8 cellular contexts compared by ENCODE assay signal in the genomic region with DNA sequence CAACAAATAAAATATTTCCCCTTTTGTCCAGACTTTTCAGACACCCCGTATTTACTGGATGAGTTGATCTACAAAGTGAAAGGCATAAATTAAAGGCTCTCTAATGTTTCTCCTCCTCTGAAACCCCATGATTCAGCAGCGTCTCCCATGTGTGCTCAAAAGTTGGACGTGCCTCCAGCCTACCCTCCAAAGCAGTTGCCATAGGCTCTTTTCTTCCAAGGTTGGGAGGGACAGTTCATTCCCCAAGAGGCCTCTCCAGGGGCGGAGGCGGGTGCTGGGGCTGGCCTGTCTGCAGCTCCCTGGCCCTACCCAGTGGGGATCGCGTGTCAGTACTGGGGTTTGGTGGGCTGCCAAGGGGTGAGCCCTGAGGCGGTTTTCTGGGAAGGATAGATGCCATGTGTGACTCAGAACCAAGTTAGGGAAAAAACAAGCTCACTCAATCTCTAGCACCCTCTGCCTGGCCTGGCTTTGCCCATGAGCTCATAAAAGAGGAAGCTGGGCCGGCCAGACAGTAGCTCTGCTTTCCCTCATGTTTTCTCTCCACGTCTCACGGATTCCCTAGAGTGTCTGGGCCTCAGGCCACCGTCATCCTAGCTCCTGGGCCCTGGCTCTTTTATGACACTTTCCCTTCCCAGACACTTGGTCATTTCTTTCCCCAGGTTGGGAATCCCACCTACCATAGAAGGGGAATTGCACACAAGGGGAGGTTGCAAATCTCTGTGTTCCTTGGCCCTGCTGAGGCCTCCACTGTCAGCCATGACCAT. TPM values are rescaled to one million over a fixed set of nuclear protein-coding genes. Genes with fewer than 3 reads are reported as not detected.
DNase-seq lines count a peak whose midpoint lies in the region; ATAC-seq and TF ChIP-seq lines count a peak whose summit lies in the region.

No MANE protein-coding gene starts in this region.

- peak overlapping the region; percentile 67 for H3K27ac ChIP-seq in cingulate gyrus (ENCODE audit: low read depth, low read length)

- no peak overlapping the region for H3K4me3 Mint-ChIP-seq in type B pancreatic cell

- ATAC-seq in GM18520 (IDR thresholded peaks at IDR 0.05; ENCODE audit: unreplicated experiment), result no peak

- peak overlapping the region; percentile 43 for H3K27ac Mint-ChIP-seq in type B pancreatic cell

- H3K36me3 Mint-ChIP-seq in type B pancreatic cell, result no peaks in the 10 kb centered on the region

- H3K4me1 Mint-ChIP-seq in type B pancreatic cell (ENCODE audit: unreplicated experiment), result peaks cover 40% of the 10 kb centered on the region

- in situ Hi-C loops in Caki2 (cut with HindIII; ENCODE audit: low pct_unique_long_range_greater_than_20kb, low sequenced_read_pairs), result no loop called here

- TF ChIP-seq CTCF in type B pancreatic cell (conservative IDR thresholded peaks at IDR 0.05), result no peak

- H3K27me3 Mint-ChIP-seq in type B pancreatic cell, result no peaks in the 10 kb centered on the region

- no peaks in the 10 kb centered on the region for H3K9me3 Mint-ChIP-seq in type B pancreatic cell

- peak; percentile 100 for DNase-seq in Caki2 (ENCODE audit: low read depth)
- DNase-seq in NCI-H226, result peak; percentile 99
- peak; percentile 78 for DNase-seq in medulla oblongata (ENCODE audit: extremely low spot score)
- no peak for DNase-seq in type B pancreatic cell (ENCODE audit: extremely low spot score, unreplicated experiment)
- no peak for DNase-seq in activated CD4-positive, CD25-positive, alpha-beta regulatory T cell (lab: John Stamatoyannopoulos, UW)
- no peak for DNase-seq in NCI-H1417 (lab: John Stamatoyannopoulos, UW)

RNA-seq across cellular contexts. Expression of gene IER3, which starts 8.0 kb away (rescaled TPM):
- total RNA-seq in Caki2 (2014; rRNA removed; shearing (Covaris generic); ENCODE audit: low replicate concordance), result 124 and 148 TPM in 2 replicates
- total RNA-seq in type B pancreatic cell (ENCODE audit: low replicate concordance), result 24.3 and 40.1 TPM in 2 replicates

RNA-seq across cellular contexts. Expression of gene FLOT1, which starts 9.9 kb away (rescaled TPM):
- 352 and 441 TPM in 2 replicates for total RNA-seq in Caki2 (2014; rRNA removed; shearing (Covaris generic); ENCODE audit: low replicate concordance)
- total RNA-seq in type B pancreatic cell (ENCODE audit: low replicate concordance), result 72.9 and 94.8 TPM in 2 replicates

RNA-seq across cellular contexts. Expression of gene TUBB, which starts 32.2 kb away (rescaled TPM):
- 538 and 624 TPM in 2 replicates for total RNA-seq in Caki2 (2014; rRNA removed; shearing (Covaris generic); ENCODE audit: low replicate concordance)
- total RNA-seq in type B pancreatic cell (ENCODE audit: low replicate concordance), result 560 and 1,225 TPM in 2 replicates

RNA-seq across cellular contexts. Expression of gene MDC1, which starts 35.3 kb away (rescaled TPM):
- total RNA-seq in Caki2 (2014; rRNA removed; shearing (Covaris generic); ENCODE audit: low replicate concordance), result 3.3 and 6.7 TPM in 2 replicates
- total RNA-seq in type B pancreatic cell (ENCODE audit: low replicate concordance), result 30.1 and 71.3 TPM in 2 replicates

Comparison
In these comparisons a context has a peak if more than half of its experiments do, and no peak if none do; other contexts are left out.
1. DNase-seq: peak in Caki2 (single experiment), NCI-H226 (single experiment) and medulla oblongata (single experiment); none in type B pancreatic cell (single experiment), activated CD4-positive, CD25-positive, alpha-beta regulatory T cell (0 of 4) and NCI-H1417 (0 of 3).